ENCODE assay signal across 18 cellular contexts in genomic region chr5:150508828-150509227, GRCh38. TPM values are rescaled to one million over a fixed set of nuclear protein-coding genes. Genes with fewer than 3 reads are reported as not detected.
DNase-seq lines count a peak whose midpoint lies in the region; ATAC-seq and TF ChIP-seq lines count a peak whose summit lies in the region.
"Had no signal": no experiment of that assay in that cellular context is flagged by ENCODE, and none has a peak within 500 bp of the region (broad histone marks: within the 10 kb centered on the region; RNA-seq: fewer than 3 reads in every experiment).

No MANE protein-coding gene starts in this region.

- H3K27me3 ChIP-seq in endodermal cell (ENCODE audit: control insufficient read depth, insufficient read depth, low read length, poor library complexity, severe bottlenecking) (no peaks in the 10 kb centered on the region), osteoblast (ENCODE audit: insufficient read depth, low read length) (no peaks in the 10 kb centered on the region), tibial artery (no peaks in the 10 kb centered on the region), brain microvascular endothelial cell (replicated peaks) (no peaks in the 10 kb centered on the region)

- ATAC-seq in stimulated activated effector memory CD8-positive, alpha-beta T cell treated with anti-CD3 and anti-CD28 coated beads, Interleukin-12 subunit alpha, Interleukin-12 subunit beta, amount 100 ng/mL, for 72 hours, result no peak
- ATAC-seq: naive thymus-derived CD8-positive, alpha-beta T cell; PC-3; stimulated activated naive CD8-positive, alpha-beta T cell treated with anti-CD3 and anti-CD28 coated beads, Interleukin-15, Interleukin-2, amounts not matched to agents 100 U/mL and 50 U/mL, for 24 hours had no signal

- TF ChIP-seq CTCF in RWPE1 (conservative IDR thresholded peaks at IDR 0.05; ENCODE audit: low read depth), result no peak
- no peak for TF ChIP-seq CTCF in endodermal cell (conservative IDR thresholded peaks at IDR 0.05)
- TF ChIP-seq CTCF in osteoblast (IDR thresholded peaks at IDR 0.05; ENCODE audit: extremely low read depth, low read depth, low read length), result no peak
- TF ChIP-seq CTCF in tibial artery (IDR thresholded peaks at IDR 0.05), result no peak
- no peak for TF ChIP-seq CTCF in brain microvascular endothelial cell (IDR thresholded peaks at IDR 0.05; ENCODE audit: low read depth, low read length, missing control alignments)

- peaks cover 56% of the 10 kb centered on the region for H3K4me1 Mint-ChIP-seq in endodermal cell
- no peaks in the 10 kb centered on the region for H3K4me1 Mint-ChIP-seq in stimulated activated effector memory CD8-positive, alpha-beta T cell treated with anti-CD3 and anti-CD28 coated beads, Interleukin-12 subunit alpha, Interleukin-12 subunit beta, amount 100 ng/mL, for 72 hours
- H3K4me1 Mint-ChIP-seq: central memory CD8-positive, alpha-beta T cell; naive thymus-derived CD8-positive, alpha-beta T cell had no signal

- H3K36me3 Mint-ChIP-seq in endodermal cell (ENCODE audit: low read depth), result no peaks in the 10 kb centered on the region
- no peaks in the 10 kb centered on the region for H3K36me3 Mint-ChIP-seq in stimulated activated effector memory CD8-positive, alpha-beta T cell treated with anti-CD3 and anti-CD28 coated beads, Interleukin-12 subunit alpha, Interleukin-12 subunit beta, amount 100 ng/mL, for 72 hours
- H3K36me3 Mint-ChIP-seq: naive thymus-derived CD8-positive, alpha-beta T cell had no signal

- no peak overlapping the region for H2AFZ ChIP-seq in osteoblast (ENCODE audit: low read length)

- peak overlapping the region; percentile 72 for H3K27ac Mint-ChIP-seq in endodermal cell
- H3K27ac Mint-ChIP-seq in stimulated activated effector memory CD8-positive, alpha-beta T cell treated with anti-CD3 and anti-CD28 coated beads, Interleukin-12 subunit alpha, Interleukin-12 subunit beta, amount 100 ng/mL, for 72 hours, result no peak overlapping the region

- H3K4me3 ChIP-seq in endodermal cell (ENCODE audit: low read length), result no peak overlapping the region
- H3K4me3 ChIP-seq in osteoblast (ENCODE audit: insufficient read depth, low read length), result no peak overlapping the region
- peak overlapping the region; percentile 3 to 34 for H3K4me3 ChIP-seq in tibial artery
- H3K4me3 ChIP-seq in brain microvascular endothelial cell (ENCODE audit: low read depth, low read length), result no peak overlapping the region

- CTCF ChIA-PET in RWPE1 (lab: Yijun Ruan, JAX), result no interaction called here

- no peaks in the 10 kb centered on the region for H3K9me3 Mint-ChIP-seq in endodermal cell
- no peaks in the 10 kb centered on the region for H3K9me3 Mint-ChIP-seq in stimulated activated effector memory CD8-positive, alpha-beta T cell treated with anti-CD3 and anti-CD28 coated beads, Interleukin-12 subunit alpha, Interleukin-12 subunit beta, amount 100 ng/mL, for 72 hours
- H3K9me3 Mint-ChIP-seq: central memory CD8-positive, alpha-beta T cell; naive thymus-derived CD8-positive, alpha-beta T cell had no signal

- H4K20me1 ChIP-seq in osteoblast (ENCODE audit: insufficient read depth, low read length), result peaks cover 39% of the 10 kb centered on the region

- 83 to 94% methylated on average over 2 to 4 of the region's 4 CpGs for WGBS in endodermal cell (ENCODE audit: insufficient coverage in 1 of 2, insufficient read length in 1 of 2), 2 experiments

- no peaks in the 10 kb centered on the region for H3K9me3 ChIP-seq in endodermal cell (ENCODE audit: control insufficient read depth, low read length)
- no peaks in the 10 kb centered on the region for H3K9me3 ChIP-seq in osteoblast (ENCODE audit: low read depth, low read length)
- H3K9me3 ChIP-seq in tibial artery, result no peaks in the 10 kb centered on the region

- in situ Hi-C loops in brain microvascular endothelial cell (cut with HindIII; ENCODE audit: low pct_ligation_motif_present, low sequenced_read_pairs), result no loop called here

- H3K79me2 ChIP-seq in osteoblast (ENCODE audit: insufficient read depth, low read length), result peaks cover 100% of the 10 kb centered on the region

- POLR2A ChIA-PET in RWPE1 (lab: Yijun Ruan, JAX; ENCODE audit: low non-redundant PET), result interaction anchor here (0.5 kb wide), 1 partner anchor 16 kb away, joined by 3 read pairs; no protein-coding TSS in a partner anchor

- peak overlapping the region; percentile 97 for H3K27ac ChIP-seq in RWPE1
- peak overlapping the region; percentile 24 for H3K27ac ChIP-seq in endodermal cell (ENCODE audit: low read depth, low read length)
- peak overlapping the region; percentile 97 for H3K27ac ChIP-seq in osteoblast (ENCODE audit: low read depth, low read length)
- peak overlapping the region; percentile 83 to 96 for H3K27ac ChIP-seq in tibial artery
- H3K27ac ChIP-seq in brain microvascular endothelial cell, result no peak overlapping the region

- no peak overlapping the region for H3K9ac ChIP-seq in endodermal cell (ENCODE audit: extremely low read depth, low read length, poor library complexity, severe bottlenecking)

- H3K36me3 ChIP-seq in endodermal cell (ENCODE audit: control insufficient read depth, insufficient read depth, low read length), result no peaks in the 10 kb centered on the region
- H3K36me3 ChIP-seq in osteoblast (ENCODE audit: insufficient read depth, low read length), result peaks cover 23% of the 10 kb centered on the region
- no peaks in the 10 kb centered on the region for H3K36me3 ChIP-seq in tibial artery
- peaks cover 4% of the 10 kb centered on the region for H3K36me3 ChIP-seq in brain microvascular endothelial cell (replicated peaks)

- H3K4me3 Mint-ChIP-seq in endodermal cell, result no peak overlapping the region
- H3K4me3 Mint-ChIP-seq in stimulated activated effector memory CD8-positive, alpha-beta T cell treated with anti-CD3 and anti-CD28 coated beads, Interleukin-12 subunit alpha, Interleukin-12 subunit beta, amount 100 ng/mL, for 72 hours, result no peak overlapping the region
- H3K4me3 Mint-ChIP-seq: central memory CD8-positive, alpha-beta T cell; naive thymus-derived CD8-positive, alpha-beta T cell had no signal

- no peak for DNase-seq in RWPE1 (ENCODE audit: low spot score)
- DNase-seq in endodermal cell, result no peak
- no peak for DNase-seq in osteoblast (ENCODE audit: insufficient read length, low spot score, missing footprints)
- no peak for DNase-seq in tibial artery
- DNase-seq in middle frontal gyrus (ENCODE audit: extremely low spot score, low spot score), result no peak
- no peak for DNase-seq in Ammon's horn (ENCODE audit: low spot score)
- DNase-seq in stimulated activated effector memory CD8-positive, alpha-beta T cell treated with anti-CD3 and anti-CD28 coated beads, Interleukin-12 subunit alpha, Interleukin-12 subunit beta, amount 100 ng/mL, for 72 hours (ENCODE audit: low spot score in 2 of 2), result no peak
- no peak for DNase-seq in brain microvascular endothelial cell
- DNase-seq: activated CD8-positive, alpha-beta memory T cell treated with anti-CD3 and anti-CD28 coated beads, Interleukin-2, amount 50 U/mL, for 4 hours; activated naive CD4-positive, alpha-beta T cell treated with anti-CD3 and anti-CD28 coated beads, Interleukin-2, amount 50 U/mL, for 16 hours; erythroblast; kidney glomerular epithelial cell; naive thymus-derived CD8-positive, alpha-beta T cell; NCI-H187; NCI-H526; PC-3; stimulated activated naive CD8-positive, alpha-beta T cell treated with anti-CD3 and anti-CD28 coated beads, Interleukin-15, Interleukin-2, amounts not matched to agents 100 U/mL and 50 U/mL, for 24 hours had no signal

- no peak overlapping the region for H3K4me2 ChIP-seq in osteoblast (ENCODE audit: insufficient read depth, low read length)

- H3K4me1 ChIP-seq in endodermal cell (ENCODE audit: control insufficient read depth, insufficient read depth, low read length) (peaks cover 19% of the 10 kb centered on the region), osteoblast (ENCODE audit: insufficient read depth, low read length) (peaks cover 77% of the 10 kb centered on the region), tibial artery (peaks cover 10 to 100% (median 91%) of the 10 kb centered on the region in 4 donors)

- H3K27me3 Mint-ChIP-seq in endodermal cell (ENCODE audit: insufficient read depth), result no peaks in the 10 kb centered on the region
- H3K27me3 Mint-ChIP-seq: central memory CD8-positive, alpha-beta T cell; naive thymus-derived CD8-positive, alpha-beta T cell had no signal

- intact Hi-C loops in tibial artery (cut with DNase I; ENCODE audit: low total_unique reads), result no loop called here

RNA-seq across cellular contexts. Expression of gene NDST1, which starts 0.9 kb away (rescaled TPM):
- total RNA-seq in endodermal cell, result 10 to 100 TPM; 53.3 to 71.7 TPM
- 40.7 TPM for polyA plus RNA-seq in endodermal cell (2013, experiment 1 of 2)
- polyA plus RNA-seq in endodermal cell (2013, experiment 2 of 2), result 37.5 TPM
- 89.9 and 104 TPM in 2 replicates for total RNA-seq in osteoblast

RNA-seq across cellular contexts. Expression of gene RPS14, which starts 59.3 kb away (rescaled TPM):
- total RNA-seq in endodermal cell (1,000 to 10,000 TPM; 2,313 to 2,316 TPM), osteoblast (1,720 and 2,211 TPM in 2 replicates)
- polyA plus RNA-seq in endodermal cell (2013, experiment 1 of 2), result 1,931 TPM
- polyA plus RNA-seq in endodermal cell (2013, experiment 2 of 2), result 1,875 TPM

Comparison
In these comparisons a context has a peak if more than half of its experiments do, and no peak if none do; other contexts are left out.
1. H3K4me3 ChIP-seq: peak in tibial artery (2 of 2); none in endodermal cell (single experiment), osteoblast (single experiment) and brain microvascular endothelial cell (single experiment).